ENCODE assay signal across 3 cellular contexts in the genomic region with DNA sequence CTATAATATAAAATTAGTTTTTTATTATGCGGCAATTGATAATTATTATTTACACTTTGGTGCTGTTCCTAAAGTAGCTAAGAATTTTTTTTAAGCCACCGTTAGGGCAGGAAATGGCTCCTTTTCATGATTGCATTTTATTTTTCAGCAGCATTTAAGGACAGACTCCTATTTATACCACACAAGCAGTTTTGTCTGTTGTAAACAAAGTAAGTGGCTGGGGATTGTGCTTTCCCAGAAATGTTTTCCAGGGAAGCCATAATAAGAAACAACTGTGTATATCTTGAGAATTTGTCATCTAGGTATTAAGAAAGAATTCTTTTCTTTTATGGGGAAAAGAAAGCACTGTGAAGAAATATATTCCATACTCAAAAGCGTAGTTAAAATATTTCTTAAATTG.
A peak's percentile ranks its signal among the peaks of the same experiment; 100 is the strongest.
TF ChIP-seq lines count a peak whose summit lies in the region.

No MANE protein-coding gene starts in this region.

TF ChIP-seq in SK-N-SH treated with all-trans-retinoic acid at 6 μM for 48 hours, 23 proteins besides CTCF, POLR2A, EP300 and RAD21:
- TF ChIP-seq CSRNP3 (CRISPR knock-in tag; IDR thresholded peaks at IDR 0.05) (no peak), ISL1 (CRISPR knock-in tag; IDR thresholded peaks at IDR 0.05) (no peak), RARB (CRISPR knock-in tag; IDR thresholded peaks at IDR 0.05) (no peak), ZFP3 (CRISPR knock-in tag; IDR thresholded peaks at IDR 0.05) (peak; percentile 81)
- TF ChIP-seq, protein P1, sequence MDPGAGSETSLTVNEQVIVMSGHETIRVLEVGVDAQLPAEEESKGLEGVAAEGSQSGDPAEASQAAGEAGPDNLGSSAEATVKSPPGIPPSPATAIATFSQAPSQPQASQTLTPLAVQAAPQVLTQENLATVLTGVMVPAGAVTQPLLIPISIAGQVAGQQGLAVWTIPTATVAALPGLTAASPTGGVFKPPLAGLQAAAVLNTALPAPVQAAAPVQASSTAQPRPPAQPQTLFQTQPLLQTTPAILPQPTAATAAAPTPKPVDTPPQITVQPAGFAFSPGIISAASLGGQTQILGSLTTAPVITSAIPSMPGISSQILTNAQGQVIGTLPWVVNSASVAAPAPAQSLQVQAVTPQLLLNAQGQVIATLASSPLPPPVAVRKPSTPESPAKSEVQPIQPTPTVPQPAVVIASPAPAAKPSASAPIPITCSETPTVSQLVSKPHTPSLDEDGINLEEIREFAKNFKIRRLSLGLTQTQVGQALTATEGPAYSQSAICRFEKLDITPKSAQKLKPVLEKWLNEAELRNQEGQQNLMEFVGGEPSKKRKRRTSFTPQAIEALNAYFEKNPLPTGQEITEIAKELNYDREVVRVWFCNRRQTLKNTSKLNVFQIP (CRISPR knock-in tag; IDR thresholded peaks at IDR 0.05; ENCODE audit: borderline replicate concordance, low read depth) = no peak

TF ChIP-seq in SK-N-SH, 30 proteins besides CTCF, POLR2A, EP300 and RAD21 (continued from another document):
- TF ChIP-seq SMC3 (IDR thresholded peaks at IDR 0.05; ENCODE audit: low read depth, low read length) (no peak), FOXJ3 (CRISPR knock-in tag; IDR thresholded peaks at IDR 0.05) (no peak), TAF1 (IDR thresholded peaks at IDR 0.05; ENCODE audit: borderline replicate concordance, low read depth, low read length) (no peak), MXI1 (IDR thresholded peaks at IDR 0.05; ENCODE audit: low read depth, low read length) (no peak), USF2 (IDR thresholded peaks at IDR 0.05; ENCODE audit: borderline replicate concordance, low read depth, low read length) (no peak), MEF2A (IDR thresholded peaks at IDR 0.05; ENCODE audit: borderline replicate concordance, low read depth) (no peak), TEAD4 (IDR thresholded peaks at IDR 0.05; ENCODE audit: borderline replicate concordance, insufficient read depth) (no peak)
- TF ChIP-seq, protein P2, sequence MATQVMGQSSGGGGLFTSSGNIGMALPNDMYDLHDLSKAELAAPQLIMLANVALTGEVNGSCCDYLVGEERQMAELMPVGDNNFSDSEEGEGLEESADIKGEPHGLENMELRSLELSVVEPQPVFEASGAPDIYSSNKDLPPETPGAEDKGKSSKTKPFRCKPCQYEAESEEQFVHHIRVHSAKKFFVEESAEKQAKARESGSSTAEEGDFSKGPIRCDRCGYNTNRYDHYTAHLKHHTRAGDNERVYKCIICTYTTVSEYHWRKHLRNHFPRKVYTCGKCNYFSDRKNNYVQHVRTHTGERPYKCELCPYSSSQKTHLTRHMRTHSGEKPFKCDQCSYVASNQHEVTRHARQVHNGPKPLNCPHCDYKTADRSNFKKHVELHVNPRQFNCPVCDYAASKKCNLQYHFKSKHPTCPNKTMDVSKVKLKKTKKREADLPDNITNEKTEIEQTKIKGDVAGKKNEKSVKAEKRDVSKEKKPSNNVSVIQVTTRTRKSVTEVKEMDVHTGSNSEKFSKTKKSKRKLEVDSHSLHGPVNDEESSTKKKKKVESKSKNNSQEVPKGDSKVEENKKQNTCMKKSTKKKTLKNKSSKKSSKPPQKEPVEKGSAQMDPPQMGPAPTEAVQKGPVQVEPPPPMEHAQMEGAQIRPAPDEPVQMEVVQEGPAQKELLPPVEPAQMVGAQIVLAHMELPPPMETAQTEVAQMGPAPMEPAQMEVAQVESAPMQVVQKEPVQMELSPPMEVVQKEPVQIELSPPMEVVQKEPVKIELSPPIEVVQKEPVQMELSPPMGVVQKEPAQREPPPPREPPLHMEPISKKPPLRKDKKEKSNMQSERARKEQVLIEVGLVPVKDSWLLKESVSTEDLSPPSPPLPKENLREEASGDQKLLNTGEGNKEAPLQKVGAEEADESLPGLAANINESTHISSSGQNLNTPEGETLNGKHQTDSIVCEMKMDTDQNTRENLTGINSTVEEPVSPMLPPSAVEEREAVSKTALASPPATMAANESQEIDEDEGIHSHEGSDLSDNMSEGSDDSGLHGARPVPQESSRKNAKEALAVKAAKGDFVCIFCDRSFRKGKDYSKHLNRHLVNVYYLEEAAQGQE (IDR thresholded peaks at IDR 0.05; ENCODE audit: low read depth, low read length) = no peak

TF ChIP-seq in WTC11, 78 proteins besides CTCF, POLR2A, EP300 and RAD21 (continued from another document):
- TF ChIP-seq SOX15 (CRISPR knock-in tag; IDR thresholded peaks at IDR 0.05) (no peak), TP53 (CRISPR knock-in tag; IDR thresholded peaks at IDR 0.05) (no peak), ZSCAN18 (CRISPR knock-in tag; IDR thresholded peaks at IDR 0.05) (no peak), RORB (CRISPR knock-in tag; IDR thresholded peaks at IDR 0.05) (no peak), PRDM15 (CRISPR knock-in tag; IDR thresholded peaks at IDR 0.05) (no peak), HMGA2 (CRISPR knock-in tag; IDR thresholded peaks at IDR 0.05) (no peak), SMAD3 (CRISPR knock-in tag; IDR thresholded peaks at IDR 0.05; ENCODE audit: borderline replicate concordance) (no peak), NFATC4 (CRISPR knock-in tag; IDR thresholded peaks at IDR 0.05) (no peak), KAT7 (CRISPR knock-in tag; IDR thresholded peaks at IDR 0.05; ENCODE audit: borderline replicate concordance) (no peak)
- TF ChIP-seq, protein P3, sequence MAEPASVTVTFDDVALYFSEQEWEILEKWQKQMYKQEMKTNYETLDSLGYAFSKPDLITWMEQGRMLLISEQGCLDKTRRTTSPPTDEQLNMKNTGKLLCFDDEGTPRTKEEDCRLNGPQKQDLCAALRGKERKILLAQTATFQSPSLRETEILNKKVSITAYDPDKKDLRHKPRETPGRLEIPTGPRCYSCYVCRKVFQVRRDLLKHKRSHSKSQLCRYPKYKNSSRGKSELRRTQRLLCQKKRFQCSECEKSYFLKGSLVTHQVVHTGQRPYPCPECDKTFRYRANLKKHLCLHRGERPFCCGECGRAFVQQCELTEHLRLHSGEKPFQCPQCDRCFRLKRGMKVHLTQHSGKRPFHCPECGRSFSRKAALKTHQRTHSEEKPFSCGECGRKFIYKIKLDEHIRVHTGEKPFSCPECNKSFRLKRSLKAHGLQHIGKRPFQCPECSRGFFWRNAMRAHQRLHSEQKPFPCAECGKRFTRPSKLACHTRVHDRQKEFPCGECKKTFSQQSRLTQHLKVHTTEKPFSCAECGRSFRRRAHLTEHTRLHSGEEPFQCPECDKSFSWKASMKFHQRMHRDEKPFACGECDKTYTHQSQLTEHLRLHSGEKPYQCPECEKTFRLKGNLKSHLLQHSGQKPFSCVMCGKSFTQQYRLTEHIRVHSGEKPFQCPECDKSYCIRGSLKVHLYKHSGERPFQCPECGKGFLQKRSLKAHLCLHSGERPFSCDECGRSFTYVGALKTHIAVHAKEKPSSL (CRISPR knock-in tag; conservative IDR thresholded peaks at IDR 0.05) = no peak
